ENCODE assay signal across 30 cellular contexts in the genomic region with DNA sequence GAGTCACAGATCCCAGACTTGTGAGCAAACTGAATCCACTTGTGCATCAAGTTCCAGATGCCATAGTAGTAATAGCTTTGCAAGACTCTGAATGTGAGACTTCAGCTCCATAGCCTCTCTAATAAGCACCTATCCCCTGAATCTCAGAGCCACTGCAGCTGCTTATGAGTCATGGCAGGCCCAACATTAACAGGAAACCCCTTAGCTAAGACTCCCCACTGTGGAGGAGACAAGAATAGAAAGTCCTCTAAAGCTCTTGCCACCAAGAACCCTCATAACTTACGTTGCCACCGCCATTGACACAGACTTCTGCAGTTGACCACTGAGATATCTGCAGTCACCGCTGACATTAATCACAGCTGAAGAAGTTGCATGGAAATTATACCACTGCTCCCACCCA.
DNase-seq lines count a peak whose midpoint lies in the region; ATAC-seq and TF ChIP-seq lines count a peak whose summit lies in the region.
"Had no signal": no experiment of that assay in that cellular context is flagged by ENCODE, and none has a peak within 500 bp of the region (broad histone marks: within the 10 kb centered on the region; RNA-seq: fewer than 3 reads in every experiment).

No MANE protein-coding gene starts in this region.

- no peaks in the 10 kb centered on the region for H3K36me3 ChIP-seq in neural progenitor cell
- H3K36me3 ChIP-seq: BE2C, breast epithelium, right atrium auricular region had no signal

- no peak overlapping the region for H3K4me3 Mint-ChIP-seq in neural progenitor cell
- H3K4me3 Mint-ChIP-seq: activated CD4-positive, alpha-beta memory T cell treated with anti-CD3 and anti-CD28 coated beads for 36 hours; activated naive CD4-positive, alpha-beta T cell treated with anti-CD3 and anti-CD28 coated beads for 36 hours; activated T-helper 1 cell treated with anti-CD3 and anti-CD28 coated beads, Interleukin-12 subunit alpha, Interleukin-12 subunit beta, Interleukin-2, Interleukin-4 antibody, amounts not matched to agents 30 ng/mL and 10 ng/mL and 1 ng/mL, durations not matched to agents 14 hours and 24 hours and 36 hours; CD8-positive, alpha-beta T cell had no signal

- TF ChIP-seq CTCF in NB4 (IDR thresholded peaks at IDR 0.05; ENCODE audit: low read depth, low read length), result no peak
- TF ChIP-seq CTCF in neural progenitor cell (IDR thresholded peaks at IDR 0.05), result no peak

- no peak for TF ChIP-seq POLR2A in NB4 (IDR thresholded peaks at IDR 0.05; ENCODE audit: extremely low read depth, insufficient read length)

- H3K79me2 ChIP-seq in neural progenitor cell (ENCODE audit: low read depth), result no peaks in the 10 kb centered on the region

- peaks cover 5% of the 10 kb centered on the region for H3K9me3 ChIP-seq in neural progenitor cell (ENCODE audit: low read depth)
- H3K9me3 ChIP-seq: BE2C had no signal

- H3K27ac ChIP-seq in neural progenitor cell, result no peak overlapping the region
- H3K27ac ChIP-seq: breast epithelium, epithelial cell of prostate, HL-60, right atrium auricular region had no signal

- DNase-seq in HT1080 (ENCODE audit: low read depth) (peak; percentile 64), NB4 (ENCODE audit: low read depth) (peak; percentile 97), brain pericyte (ENCODE audit: low read depth, low spot score) (peak; percentile 20), neural progenitor cell (ENCODE audit: low spot score) (no peak), HK-2 (ENCODE audit: unreplicated experiment) (no peak)
- DNase-seq: ACHN; activated CD4-positive, alpha-beta memory T cell treated with anti-CD3 and anti-CD28 coated beads for 36 hours; activated CD4-positive, CD25-positive, alpha-beta regulatory T cell treated with anti-CD3 and anti-CD28 coated beads, Interleukin-2, amount 50 U/mL, for 72 hours; activated naive CD4-positive, alpha-beta T cell treated with anti-CD3 and anti-CD28 coated beads for 36 hours; BE2C; CD8-positive, alpha-beta T cell; DMS 273 treated with DMSO at 0.1 percent for 48 hours; effector CD8-positive, alpha-beta T cell; NCI-H1105; NCI-H187 treated with DMSO at 0.1 percent for 48 hours; NCI-H2171; NCI-H510A; stimulated activated CD4-positive, alpha-beta T cell treated with anti-CD3 and anti-CD28 coated beads, Interleukin-1b, Interleukin-23, amount 100 ng/mL, for 48 hours; stimulated activated naive CD8-positive, alpha-beta T cell treated with anti-CD3 and anti-CD28 coated beads, Interleukin-15, Interleukin-2, amounts not matched to agents 100 U/mL and 50 U/mL, for 24 hours; T-helper 2 cell had no signal

- H3K4me1 ChIP-seq in neural progenitor cell, result peaks cover 4% of the 10 kb centered on the region
- H3K4me1 ChIP-seq: BE2C, breast epithelium, right atrium auricular region had no signal

- H3K27me3 ChIP-seq in neural progenitor cell, result no peaks in the 10 kb centered on the region
- H3K27me3 ChIP-seq: BE2C, breast epithelium, right atrium auricular region had no signal

- peaks cover 3% of the 10 kb centered on the region for H3K4me1 Mint-ChIP-seq in neural progenitor cell

- H3K27me3 Mint-ChIP-seq in neural progenitor cell (ENCODE audit: insufficient read depth, low read depth), result no peaks in the 10 kb centered on the region
- H3K27me3 Mint-ChIP-seq: activated CD4-positive, alpha-beta memory T cell treated with anti-CD3 and anti-CD28 coated beads for 36 hours had no signal

- H3K4me2 ChIP-seq in neural progenitor cell, result no peak overlapping the region
- H3K4me2 ChIP-seq: smooth muscle cell had no signal

- no peak overlapping the region for H2AFZ ChIP-seq in neural progenitor cell (replicated peaks)

- H4K20me1 ChIP-seq in neural progenitor cell (ENCODE audit: low read depth), result no peaks in the 10 kb centered on the region

- no peak overlapping the region for H3K4me3 ChIP-seq in NB4 (ENCODE audit: low read depth, low read length)
- H3K4me3 ChIP-seq in neural progenitor cell, result no peak overlapping the region
- H3K4me3 ChIP-seq: breast epithelium, right atrium auricular region, smooth muscle cell had no signal

- H3F3A ChIP-seq in neural progenitor cell (ENCODE audit: low read depth), result no peaks in the 10 kb centered on the region

- no peak for ATAC-seq in GM21515 (IDR thresholded peaks at IDR 0.05; ENCODE audit: unreplicated experiment)
- ATAC-seq in GM21367 (IDR thresholded peaks at IDR 0.05; ENCODE audit: unreplicated experiment), result no peak
- ATAC-seq: CD8-positive, alpha-beta T cell; left lobe of liver; Right ventricle myocardium inferior; stimulated activated naive CD8-positive, alpha-beta T cell treated with anti-CD3 and anti-CD28 coated beads, Interleukin-15, Interleukin-2, amounts not matched to agents 100 U/mL and 50 U/mL, for 24 hours had no signal

- H3K27ac Mint-ChIP-seq in neural progenitor cell, result peak overlapping the region; percentile 61
- H3K27ac Mint-ChIP-seq: activated CD4-positive, alpha-beta memory T cell treated with anti-CD3 and anti-CD28 coated beads for 36 hours; activated naive CD4-positive, alpha-beta T cell treated with anti-CD3 and anti-CD28 coated beads for 36 hours; activated T-helper 1 cell treated with anti-CD3 and anti-CD28 coated beads, Interleukin-12 subunit alpha, Interleukin-12 subunit beta, Interleukin-2, Interleukin-4 antibody, amounts not matched to agents 30 ng/mL and 10 ng/mL and 1 ng/mL, durations not matched to agents 14 hours and 24 hours and 36 hours; CD8-positive, alpha-beta T cell had no signal

- H3K9me3 Mint-ChIP-seq in neural progenitor cell, result peaks cover 16% of the 10 kb centered on the region

- H3K36me3 Mint-ChIP-seq in neural progenitor cell, result no peaks in the 10 kb centered on the region
- H3K36me3 Mint-ChIP-seq: activated CD4-positive, alpha-beta memory T cell treated with anti-CD3 and anti-CD28 coated beads for 36 hours; CD8-positive, alpha-beta T cell had no signal

- no peak overlapping the region for H3K9ac ChIP-seq in neural progenitor cell

Comparison
In these comparisons a context has a peak if more than half of its experiments do, and no peak if none do; other contexts are left out.
1. DNase-seq: peak in HT1080 (single experiment), NB4 (single experiment) and brain pericyte (single experiment); none in neural progenitor cell (single experiment) and HK-2 (single experiment).